In the genomic region with DNA sequence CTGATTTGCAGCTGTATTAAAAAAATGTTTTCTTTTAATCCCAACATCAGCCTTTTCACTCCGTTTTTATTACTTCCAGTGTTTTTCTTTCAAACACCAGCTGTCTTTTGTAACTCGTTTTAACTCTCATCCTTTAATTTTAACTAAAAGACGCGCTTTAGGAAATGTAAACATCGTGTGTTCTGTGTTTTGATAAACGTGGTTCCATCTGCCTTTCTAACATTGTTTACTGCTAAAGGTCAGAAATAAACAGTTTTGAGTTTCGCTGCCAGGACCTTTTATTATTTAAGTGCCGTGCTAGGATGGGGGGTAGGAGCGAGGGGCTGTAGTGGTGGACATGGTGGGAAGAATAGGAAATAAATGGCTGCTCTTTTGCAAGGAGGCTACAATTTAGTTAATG, we compare ENCODE assay signal across 8 cellular contexts. TPM values are rescaled to one million over a fixed set of nuclear protein-coding genes. Genes with fewer than 3 reads are reported as not detected.
A peak's percentile ranks its signal among the peaks of the same experiment; 100 is the strongest.
DNase-seq lines count a peak whose midpoint lies in the region; ATAC-seq and TF ChIP-seq lines count a peak whose summit lies in the region.

No MANE protein-coding gene starts in this region.

- POLR2A ChIA-PET in naive thymus-derived CD8-positive, alpha-beta T cell (lab: Charles Lee) = interaction anchor here (0.6 to 1.3 kb wide), 10 partner anchors 80 to 599 kb away, joined by 3 to 6 read pairs (median 3); a partner anchor contains a TSS

- no peak for ATAC-seq in naive thymus-derived CD8-positive, alpha-beta T cell
- no peak for ATAC-seq in HG03565 (IDR thresholded peaks at IDR 0.05; ENCODE audit: unreplicated experiment)
- no peak for ATAC-seq in activated CD4-positive, CD25-positive, alpha-beta regulatory T cell treated with anti-CD3 and anti-CD28 coated beads, Interleukin-2, amount 50 U/mL, for 24 hours

- H3K9me3 Mint-ChIP-seq in naive thymus-derived CD8-positive, alpha-beta T cell = no peaks in the 10 kb centered on the region

- H3K9me3 ChIP-seq in BE2C (no peaks in the 10 kb centered on the region), colonic mucosa (no peaks in the 10 kb centered on the region)

- H3K4me3 ChIP-seq in BE2C (ENCODE audit: low read depth, low read length) (peak overlapping the region; percentile 81), LNCaP clone FGC (ENCODE audit: low read depth, low read length) (peak overlapping the region; percentile 73), colonic mucosa (peak overlapping the region; percentile 82)

- H3K27me3 ChIP-seq in BE2C (no peaks in the 10 kb centered on the region), colonic mucosa (no peaks in the 10 kb centered on the region)

- H3K4me1 ChIP-seq in BE2C (no peaks in the 10 kb centered on the region), colonic mucosa (peaks cover 8% of the 10 kb centered on the region)

- intact Hi-C loops in colonic mucosa (cut with DNase I) = loop anchor here (10.0 kb wide), 1 partner anchor 257 kb away; no protein-coding TSS in a partner anchor

- H3K9ac ChIP-seq in colonic mucosa (ENCODE audit: low read depth in 2 of 2, low read length in 2 of 2) = peak overlapping the region in 1 of 2 donors; percentile 93

- peak overlapping the region; percentile 80 to 99 (median 96) for H3K27ac Mint-ChIP-seq in naive thymus-derived CD8-positive, alpha-beta T cell

- peak overlapping the region; percentile 92 to 100 (median 95) for H3K4me3 Mint-ChIP-seq in naive thymus-derived CD8-positive, alpha-beta T cell

- H3K36me3 ChIP-seq in BE2C (no peaks in the 10 kb centered on the region), colonic mucosa (no peaks in the 10 kb centered on the region)

- H3K4me1 Mint-ChIP-seq in naive thymus-derived CD8-positive, alpha-beta T cell = peaks cover 17 to 47% (median 38%) of the 10 kb centered on the region in 4 donors

- peak overlapping the region; percentile 100 for H3K27ac ChIP-seq in colonic mucosa

- DNase-seq in BE2C (no peak), LNCaP clone FGC (ENCODE audit: low read depth) (no peak), colonic mucosa (no peak), NCI-H1092 treated with DMSO at 0.1 percent for 48 hours (lab: John Stamatoyannopoulos, UW) (no peak)
- no peak for DNase-seq in naive thymus-derived CD8-positive, alpha-beta T cell
- no peak for DNase-seq in stimulated activated naive CD4-positive, alpha-beta T cell (lab: John Stamatoyannopoulos, UW)

- TF ChIP-seq CTCF in BE2C (IDR thresholded peaks at IDR 0.05; ENCODE audit: low read depth, low read length) (no peak), LNCaP clone FGC (IDR thresholded peaks at IDR 0.05; ENCODE audit: control insufficient read depth, extremely low read depth, insufficient read depth) (no peak), colonic mucosa (IDR thresholded peaks at IDR 0.05) (no peak)

- H3K27me3 Mint-ChIP-seq in naive thymus-derived CD8-positive, alpha-beta T cell = no peaks in the 10 kb centered on the region

- peaks cover 8 to 24% (median 8%) of the 10 kb centered on the region in 3 donors for H3K36me3 Mint-ChIP-seq in naive thymus-derived CD8-positive, alpha-beta T cell

RNA-seq across cellular contexts. Expression of a gene that starts 1.5 kb away (rescaled TPM):
- 1.1 TPM for polyA plus RNA-seq in BE2C (2012; ENCODE audit: insufficient read depth, insufficient read length, low read depth)
- 1 to 10 TPM; 5.1 to 7.5 TPM for total RNA-seq in colonic mucosa
- total RNA-seq in naive thymus-derived CD8-positive, alpha-beta T cell = 10 to 100 TPM; 14.8 to 19.0 TPM
- 10 to 100 TPM; 10.7 to 14.3 (median 13.5) TPM for polyA plus RNA-seq in naive thymus-derived CD8-positive, alpha-beta T cell
